30 cellular contexts compared by ENCODE assay signal in the genomic region with DNA sequence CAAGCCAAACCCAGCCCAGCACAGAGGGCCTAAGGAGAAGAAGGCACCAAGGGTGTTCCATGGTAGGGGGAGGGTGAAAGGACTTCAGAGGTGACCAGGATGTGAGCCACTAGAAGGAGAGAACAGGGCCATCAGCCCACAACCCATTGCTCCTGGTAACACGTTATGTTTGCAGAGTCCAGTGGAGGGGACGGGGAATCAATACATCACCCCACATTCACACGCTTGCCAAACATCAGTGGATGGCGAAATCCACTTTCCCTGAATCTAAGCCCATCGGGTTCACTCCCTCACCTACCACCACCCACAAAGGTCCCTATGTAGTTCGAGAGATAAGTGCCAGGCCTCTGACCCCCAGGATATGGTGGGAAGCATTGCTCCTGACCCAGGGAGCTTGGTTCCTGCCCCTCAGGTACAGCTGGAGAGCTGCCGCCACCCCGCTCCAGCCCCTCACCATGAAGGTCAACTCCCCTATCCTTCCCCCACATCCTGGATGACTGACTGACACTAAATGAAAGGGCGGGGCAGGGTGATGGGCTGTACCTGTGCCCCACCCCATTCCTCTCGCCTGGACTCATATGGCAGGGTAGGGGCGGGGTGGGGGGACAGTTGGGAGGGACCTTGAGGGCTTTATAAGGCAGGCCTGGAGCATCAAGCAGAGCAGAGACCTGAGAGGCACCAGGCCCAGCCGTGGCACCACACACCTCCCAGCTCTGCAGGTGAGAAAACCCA. TPM values are rescaled to one million over a fixed set of nuclear protein-coding genes. Genes with fewer than 3 reads are reported as not detected.
"Had no signal": no experiment of that assay in that cellular context is flagged by ENCODE, and none has a peak within 500 bp of the region (broad histone marks: within the 10 kb centered on the region; RNA-seq: fewer than 3 reads in every experiment).

A gene with protein sequence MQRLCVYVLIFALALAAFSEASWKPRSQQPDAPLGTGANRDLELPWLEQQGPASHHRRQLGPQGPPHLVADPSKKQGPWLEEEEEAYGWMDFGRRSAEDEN (plus strand): TSS at position 663 of the 732 bp plus-strand sequence. CDS start 3,106 bp downstream, outside the sequence.

- H3K27ac ChIP-seq: breast epithelium, coronary artery, epithelial cell of prostate, heart left ventricle, prostate gland, tibial nerve, vagina, WERI-Rb-1 had no signal

- ATAC-seq: activated CD8-positive, alpha-beta T cell treated with anti-CD3 and anti-CD28 coated beads for 36 hours; heart left ventricle; left colon; mucosa of descending colon; T-cell had no signal

- H3K4me3 ChIP-seq: breast epithelium, coronary artery, heart left ventricle, mucosa of descending colon, prostate gland, tibial nerve, vagina had no signal

- H3K27me3 Mint-ChIP-seq: stimulated activated naive CD8-positive, alpha-beta T cell treated with anti-CD3 and anti-CD28 coated beads, Interleukin-15, Interleukin-2, amounts not matched to agents 100 ng/mL and 50 ng/mL, for 24 hours had no signal

- H3K4me1 Mint-ChIP-seq: endodermal cell, memory B cell, nephron progenitor cell had no signal

- H3K9me3 ChIP-seq: breast epithelium, heart left ventricle, mucosa of descending colon, prostate gland, tibial nerve, vagina had no signal

- H3K27ac Mint-ChIP-seq: activated CD4-positive, alpha-beta T cell treated with anti-CD3 and anti-CD28 coated beads, Interleukin-2, amount 10 ng/mL, durations not matched to agents 7 days and 5 days; activated CD8-positive, alpha-beta T cell treated with anti-CD3 and anti-CD28 coated beads for 36 hours; activated naive CD8-positive, alpha-beta T cell treated with anti-CD3 and anti-CD28 coated beads for 36 hours; endodermal cell; memory B cell; nephron progenitor cell; stimulated activated naive CD8-positive, alpha-beta T cell treated with anti-CD3 and anti-CD28 coated beads, Interleukin-15, Interleukin-2, amounts not matched to agents 100 ng/mL and 50 ng/mL, for 24 hours; T-cell; T-helper 2 cell treated with Interferon-gamma antibody and Interleukin-4, amounts not matched to agents 5 μg/mL and 100 μg/mL, for 36 hours had no signal

- H3K4me3 Mint-ChIP-seq: activated CD4-positive, alpha-beta T cell treated with anti-CD3 and anti-CD28 coated beads, Interleukin-2, amount 10 ng/mL, durations not matched to agents 7 days and 5 days; activated CD8-positive, alpha-beta T cell treated with anti-CD3 and anti-CD28 coated beads for 36 hours; activated naive CD8-positive, alpha-beta T cell treated with anti-CD3 and anti-CD28 coated beads for 36 hours; endodermal cell; memory B cell; nephron progenitor cell; stimulated activated naive CD8-positive, alpha-beta T cell treated with anti-CD3 and anti-CD28 coated beads, Interleukin-15, Interleukin-2, amounts not matched to agents 100 ng/mL and 50 ng/mL, for 24 hours; T-cell; T-helper 2 cell treated with Interferon-gamma antibody and Interleukin-4, amounts not matched to agents 5 μg/mL and 100 μg/mL, for 36 hours had no signal

- H3K27me3 ChIP-seq: breast epithelium, tibial nerve, vagina had no signal

- H3K4me1 ChIP-seq: breast epithelium, heart left ventricle, prostate gland, vagina had no signal

- DNase-seq: activated CD4-positive, alpha-beta T cell treated with anti-CD3 and anti-CD28 coated beads, Interleukin-2, amount 10 ng/mL, durations not matched to agents 7 days and 5 days; activated CD4-positive, CD25-positive, alpha-beta regulatory T cell treated with anti-CD3 and anti-CD28 coated beads, Interleukin-2, amount 50 U/mL, for 72 hours; activated CD8-positive, alpha-beta T cell treated with anti-CD3 and anti-CD28 coated beads for 36 hours; activated naive CD8-positive, alpha-beta T cell treated with anti-CD3 and anti-CD28 coated beads for 36 hours; activated T-cell treated with anti-CD3 and anti-CD28 coated beads, Interleukin-2, amount 50 U/mL, for 1 hour; cerebellar nuclear complex; endodermal cell; heart left ventricle; left colon; mucosa of descending colon; nephron progenitor cell; stimulated activated CD4-positive, alpha-beta T cell treated with anti-CD3 and anti-CD28 coated beads, Interleukin-12 subunit alpha, Interleukin-12 subunit beta, amount 100 ng/mL, for 4 hours; stimulated activated CD4-positive, alpha-beta T cell treated with anti-CD3 and anti-CD28 coated beads, Interleukin-4, amount 100 ng/mL, for 4 hours; substantia nigra; T-cell; WERI-Rb-1 had no signal

- H3K36me3 ChIP-seq: breast epithelium, heart left ventricle, prostate gland, tibial nerve, vagina, WERI-Rb-1 had no signal

- H3K9me3 Mint-ChIP-seq: activated CD4-positive, alpha-beta T cell treated with anti-CD3 and anti-CD28 coated beads, Interleukin-2, amount 10 ng/mL, durations not matched to agents 7 days and 5 days; activated CD8-positive, alpha-beta T cell treated with anti-CD3 and anti-CD28 coated beads for 36 hours; activated naive CD8-positive, alpha-beta T cell treated with anti-CD3 and anti-CD28 coated beads for 36 hours; memory B cell; stimulated activated naive CD8-positive, alpha-beta T cell treated with anti-CD3 and anti-CD28 coated beads, Interleukin-15, Interleukin-2, amounts not matched to agents 100 ng/mL and 50 ng/mL, for 24 hours; T-cell; T-helper 2 cell treated with Interferon-gamma antibody and Interleukin-4, amounts not matched to agents 5 μg/mL and 100 μg/mL, for 36 hours had no signal

- H3K36me3 Mint-ChIP-seq: activated naive CD8-positive, alpha-beta T cell treated with anti-CD3 and anti-CD28 coated beads for 36 hours; memory B cell; T-cell had no signal

RNA-seq across cellular contexts. Expression of the gene that starts here (rescaled TPM):
- total RNA-seq: activated CD4-positive, alpha-beta T cell treated with anti-CD3 and anti-CD28 coated beads, Interleukin-2, amount 10 ng/mL, durations not matched to agents 7 days and 5 days; activated CD8-positive, alpha-beta T cell treated with anti-CD3 and anti-CD28 coated beads for 36 hours; activated naive CD8-positive, alpha-beta T cell treated with anti-CD3 and anti-CD28 coated beads for 36 hours; astrocyte; breast epithelium; endodermal cell; fibroblast of villous mesenchyme; heart left ventricle; left colon; lower leg skin; mucosa of descending colon; omental fat pad; prostate gland; skeletal muscle tissue; T-cell; tibial nerve; vagina had no signal
- polyA plus RNA-seq: heart left ventricle had no signal
